8 cellular contexts compared by ENCODE assay signal in the genomic region with DNA sequence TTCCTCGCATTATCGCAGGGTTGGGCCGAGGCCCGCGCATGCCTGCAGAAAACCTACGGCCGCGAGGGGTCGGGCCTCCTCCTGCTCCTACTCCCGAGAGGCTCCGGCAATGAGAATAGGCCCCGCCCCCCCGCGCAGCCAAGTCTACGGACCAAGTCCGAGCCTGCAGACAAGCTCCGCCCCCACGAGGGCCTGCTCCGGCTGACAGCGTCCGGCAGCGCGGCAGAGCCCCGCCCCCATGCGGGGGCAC. TPM values are rescaled to one million over a fixed set of nuclear protein-coding genes. Genes with fewer than 3 reads are reported as not detected.
DNase-seq lines count a peak whose midpoint lies in the region; ATAC-seq and TF ChIP-seq lines count a peak whose summit lies in the region.

No MANE protein-coding gene starts in this region.

- H3K36me3 ChIP-seq in GM23338 (ENCODE audit: insufficient read depth), result no peaks in the 10 kb centered on the region
- H3K36me3 ChIP-seq in SK-N-MC (ENCODE audit: insufficient read depth, low read length), result no peaks in the 10 kb centered on the region
- H3K36me3 ChIP-seq in suprapubic skin, result no peaks in the 10 kb centered on the region

- H3K27me3 ChIP-seq in GM23338 (ENCODE audit: insufficient read depth), result no peaks in the 10 kb centered on the region
- no peaks in the 10 kb centered on the region for H3K27me3 ChIP-seq in suprapubic skin

- H3K4me1 ChIP-seq in GM23338 (ENCODE audit: insufficient read depth) (peaks cover 52% of the 10 kb centered on the region), suprapubic skin (peaks cover 51% of the 10 kb centered on the region)

- H3F3A ChIP-seq in GM23338 (replicated peaks; ENCODE audit: low read depth), result peaks cover 21% of the 10 kb centered on the region

- DNase-seq in DMS114 treated with DMSO at 0.1 percent for 48 hours (lab: John Stamatoyannopoulos, UW; ENCODE audit: unreplicated experiment), result peak; percentile 99
- peak; percentile 100 for DNase-seq in GM23338 (ENCODE audit: low spot score)
- DNase-seq in NB4 (ENCODE audit: low read depth), result peak; percentile 100
- peak; percentile 90 for DNase-seq in SK-N-MC (ENCODE audit: low read depth, low spot score)
- peak; percentile 100 for DNase-seq in activated naive CD4-positive, alpha-beta T cell treated with anti-CD3 and anti-CD28 coated beads, Interleukin-2, amount 50 U/mL, for 72 hours (ENCODE audit: low spot score in 2 of 2)
- DNase-seq in globus pallidus (ENCODE audit: low spot score), result peak; percentile 100
- DNase-seq in non-pigmented ciliary epithelial cell (ENCODE audit: low read depth), result peak; percentile 98
- peak; percentile 100 for DNase-seq in suprapubic skin (ENCODE audit: low spot score in 2 of 2)

- H3K4me3 Mint-ChIP-seq in GM23338, result peak overlapping the region; percentile 95

- no peak overlapping the region for H2AFZ ChIP-seq in GM23338

- no peak for ATAC-seq in GM23338
- peak; percentile 85 to 90 for ATAC-seq in activated naive CD4-positive, alpha-beta T cell treated with anti-CD3 and anti-CD28 coated beads, Interleukin-2, amount 50 U/mL, for 72 hours

- no peaks in the 10 kb centered on the region for H4K20me1 ChIP-seq in GM23338 (replicated peaks; ENCODE audit: insufficient read depth)

- H3K27ac ChIP-seq in GM23338 (ENCODE audit: low read depth), result 0 out of 2 replicates have a peak overlapping the region, but pooled peaks have one; percentile 100
- H3K27ac ChIP-seq in SK-N-MC, result peak overlapping the region; percentile 90
- H3K27ac ChIP-seq in suprapubic skin, result peak overlapping the region; percentile 99

- 0% methylated on average over 1 of the region's 25 CpGs for WGBS in suprapubic skin

- peak overlapping the region; percentile 87 for H3K9ac ChIP-seq in SK-N-MC (ENCODE audit: insufficient read length)

- no peaks in the 10 kb centered on the region; the same call in 2 of the 3 replicates for H3K9me3 Mint-ChIP-seq in GM23338
- no peaks in the 10 kb centered on the region for H3K9me3 Mint-ChIP-seq in activated naive CD4-positive, alpha-beta T cell treated with anti-CD3 and anti-CD28 coated beads, Interleukin-2, amount 50 U/mL, for 72 hours

- TF ChIP-seq POLR2A in NB4 (IDR thresholded peaks at IDR 0.05; ENCODE audit: extremely low read depth, insufficient read length) (no peak), suprapubic skin (IDR thresholded peaks at IDR 0.05) (no peak)

- no peak overlapping the region; the same call in 1 of the 2 replicates for H3K4me2 ChIP-seq in GM23338

- no peaks in the 10 kb centered on the region for H3K9me2 ChIP-seq in GM23338 (ENCODE audit: insufficient read depth)

- TF ChIP-seq CTCF in GM23338 (conservative IDR thresholded peaks at IDR 0.05; ENCODE audit: low read depth in 2 of 2) (peak in 1 of 2 experiments; percentile 44; a peak in 2 of 4 replicates), NB4 (IDR thresholded peaks at IDR 0.05; ENCODE audit: low read depth, low read length) (no peak), suprapubic skin (IDR thresholded peaks at IDR 0.05) (peak; percentile 5 to 75)

- no peaks in the 10 kb centered on the region for H3K36me3 Mint-ChIP-seq in GM23338 (ENCODE audit: low read depth)
- H3K36me3 Mint-ChIP-seq in activated naive CD4-positive, alpha-beta T cell treated with anti-CD3 and anti-CD28 coated beads, Interleukin-2, amount 50 U/mL, for 72 hours, result peaks cover 12 to 19% of the 10 kb centered on the region in 2 donors

- peaks cover 13% of the 10 kb centered on the region for H3K27me3 Mint-ChIP-seq in GM23338 (ENCODE audit: insufficient read depth, low read depth, poor library complexity)

- TF ChIP-seq EP300 in suprapubic skin (IDR thresholded peaks at IDR 0.05), result no peak

- no peak overlapping the region; the same call in 1 of the 2 replicates for H3K27ac Mint-ChIP-seq in GM23338
- H3K27ac Mint-ChIP-seq in activated naive CD4-positive, alpha-beta T cell treated with anti-CD3 and anti-CD28 coated beads, Interleukin-2, amount 50 U/mL, for 72 hours, result peak overlapping the region; percentile 95 to 99

- H3K4me3 ChIP-seq in GM23338 (peak overlapping the region; percentile 99; the same call in 1 of the 2 replicates), NB4 (ENCODE audit: low read depth, low read length) (no peak overlapping the region), SK-N-MC (peak overlapping the region; percentile 87), suprapubic skin (peak overlapping the region; percentile 88)

- H3K9me3 ChIP-seq in SK-N-MC (ENCODE audit: low read depth, low read length) (no peaks in the 10 kb centered on the region), suprapubic skin (no peaks in the 10 kb centered on the region)

- peaks cover 53% of the 10 kb centered on the region for H3K4me1 Mint-ChIP-seq in GM23338

- no peaks in the 10 kb centered on the region for H3K79me2 ChIP-seq in GM23338 (replicated peaks; ENCODE audit: insufficient read depth)

TF ChIP-seq in GM23338, 12 proteins besides CTCF, POLR2A, EP300 and RAD21 (continues in another document):
- TF ChIP-seq EZH2phosphoT487 (IDR thresholded peaks at IDR 0.05; ENCODE audit: unreplicated experiment) (no peak), CREB1 (CRISPR knock-in tag; IDR thresholded peaks at IDR 0.05; ENCODE audit: low read depth) (no peak)
- TF ChIP-seq, protein P1, sequence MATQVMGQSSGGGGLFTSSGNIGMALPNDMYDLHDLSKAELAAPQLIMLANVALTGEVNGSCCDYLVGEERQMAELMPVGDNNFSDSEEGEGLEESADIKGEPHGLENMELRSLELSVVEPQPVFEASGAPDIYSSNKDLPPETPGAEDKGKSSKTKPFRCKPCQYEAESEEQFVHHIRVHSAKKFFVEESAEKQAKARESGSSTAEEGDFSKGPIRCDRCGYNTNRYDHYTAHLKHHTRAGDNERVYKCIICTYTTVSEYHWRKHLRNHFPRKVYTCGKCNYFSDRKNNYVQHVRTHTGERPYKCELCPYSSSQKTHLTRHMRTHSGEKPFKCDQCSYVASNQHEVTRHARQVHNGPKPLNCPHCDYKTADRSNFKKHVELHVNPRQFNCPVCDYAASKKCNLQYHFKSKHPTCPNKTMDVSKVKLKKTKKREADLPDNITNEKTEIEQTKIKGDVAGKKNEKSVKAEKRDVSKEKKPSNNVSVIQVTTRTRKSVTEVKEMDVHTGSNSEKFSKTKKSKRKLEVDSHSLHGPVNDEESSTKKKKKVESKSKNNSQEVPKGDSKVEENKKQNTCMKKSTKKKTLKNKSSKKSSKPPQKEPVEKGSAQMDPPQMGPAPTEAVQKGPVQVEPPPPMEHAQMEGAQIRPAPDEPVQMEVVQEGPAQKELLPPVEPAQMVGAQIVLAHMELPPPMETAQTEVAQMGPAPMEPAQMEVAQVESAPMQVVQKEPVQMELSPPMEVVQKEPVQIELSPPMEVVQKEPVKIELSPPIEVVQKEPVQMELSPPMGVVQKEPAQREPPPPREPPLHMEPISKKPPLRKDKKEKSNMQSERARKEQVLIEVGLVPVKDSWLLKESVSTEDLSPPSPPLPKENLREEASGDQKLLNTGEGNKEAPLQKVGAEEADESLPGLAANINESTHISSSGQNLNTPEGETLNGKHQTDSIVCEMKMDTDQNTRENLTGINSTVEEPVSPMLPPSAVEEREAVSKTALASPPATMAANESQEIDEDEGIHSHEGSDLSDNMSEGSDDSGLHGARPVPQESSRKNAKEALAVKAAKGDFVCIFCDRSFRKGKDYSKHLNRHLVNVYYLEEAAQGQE (IDR thresholded peaks at IDR 0.05; ENCODE audit: unreplicated experiment), result no peak

RNA-seq across cellular contexts. Expression of gene GPSM3, which starts 3.1 kb away (rescaled TPM):
- total RNA-seq in GM23338 (2014; rRNA removed; shearing (Covaris generic)), result 4.7 and 7.8 TPM in 2 replicates
- 5.5 and 5.9 TPM in 2 replicates for polyA plus RNA-seq in GM23338 (2016; fragmentation: Nextera tagmentation; extraction: Ambion mirVana)
- total RNA-seq in activated naive CD4-positive, alpha-beta T cell treated with anti-CD3 and anti-CD28 coated beads, Interleukin-2, amount 50 U/mL, for 72 hours, result 100 to 1,000 TPM in 1 of 2 donors, 10 to 100 TPM in 1; 84.9 to 151 TPM
- 1 to 10 TPM; 4.8 to 5.5 (median 5.1) TPM for total RNA-seq in suprapubic skin

RNA-seq across cellular contexts. Expression of gene PBX2, which starts 5.6 kb away (rescaled TPM):
- 89.4 and 111 TPM in 2 replicates for total RNA-seq in GM23338 (2014; rRNA removed; shearing (Covaris generic))
- polyA plus RNA-seq in GM23338 (2016; fragmentation: Nextera tagmentation; extraction: Ambion mirVana), result 7.2 and 8.5 TPM in 2 replicates
- 10 to 100 TPM; 65.4 to 88.7 TPM for total RNA-seq in activated naive CD4-positive, alpha-beta T cell treated with anti-CD3 and anti-CD28 coated beads, Interleukin-2, amount 50 U/mL, for 72 hours
- 10 to 100 TPM; 51.0 to 84.7 (median 63.8) TPM for total RNA-seq in suprapubic skin

RNA-seq across cellular contexts. Expression of gene AGER, which starts 11.5 kb away (rescaled TPM):
- 2.0 and 2.3 TPM in 2 replicates for total RNA-seq in GM23338 (2014; rRNA removed; shearing (Covaris generic))
- 3.4 and 5.0 TPM in 2 replicates for polyA plus RNA-seq in GM23338 (2016; fragmentation: Nextera tagmentation; extraction: Ambion mirVana)
- 10 to 100 TPM; 21.6 to 26.3 TPM for total RNA-seq in activated naive CD4-positive, alpha-beta T cell treated with anti-CD3 and anti-CD28 coated beads, Interleukin-2, amount 50 U/mL, for 72 hours
- total RNA-seq in suprapubic skin, result 1 to 10 TPM in 3 of 4 donors, not detected in 1; 1.5 to 9.9 (median 4.8) TPM

RNA-seq across cellular contexts. Expression of gene RNF5, which starts 17.4 kb away (rescaled TPM):
- 119 and 127 TPM in 2 replicates for total RNA-seq in GM23338 (2014; rRNA removed; shearing (Covaris generic))
- 164 and 173 TPM in 2 replicates for polyA plus RNA-seq in GM23338 (2016; fragmentation: Nextera tagmentation; extraction: Ambion mirVana)
- 10 to 100 TPM; 62.6 to 86.2 TPM for total RNA-seq in activated naive CD4-positive, alpha-beta T cell treated with anti-CD3 and anti-CD28 coated beads, Interleukin-2, amount 50 U/mL, for 72 hours
- 10 to 100 TPM; 55.7 to 73.0 (median 63.4) TPM for total RNA-seq in suprapubic skin

RNA-seq across cellular contexts. Expression of gene AGPAT1, which starts 19.7 kb away (rescaled TPM):
- total RNA-seq in GM23338 (2014; rRNA removed; shearing (Covaris generic)), result 58.8 and 82.1 TPM in 2 replicates
- polyA plus RNA-seq in GM23338 (2016; fragmentation: Nextera tagmentation; extraction: Ambion mirVana), result 39.5 and 39.8 TPM in 2 replicates
- 10 to 100 TPM; 33.2 to 35.0 TPM for total RNA-seq in activated naive CD4-positive, alpha-beta T cell treated with anti-CD3 and anti-CD28 coated beads, Interleukin-2, amount 50 U/mL, for 72 hours
- total RNA-seq in suprapubic skin, result 10 to 100 TPM; 30.4 to 68.9 (median 42.6) TPM
